ENCODE assay signal across 28 cellular contexts in genomic region chr1:230030122-230030821, GRCh38.
"Had no signal": no experiment of that assay in that cellular context is flagged by ENCODE, and none has a peak within 500 bp of the region (broad histone marks: within the 10 kb centered on the region; RNA-seq: fewer than 3 reads in every experiment).

No MANE protein-coding gene starts in this region.

- DNase-seq: activated B cell treated with CpG ODN at 0.5 μM for 24 hours; activated CD4-positive, alpha-beta T cell treated with anti-CD3 and anti-CD28 coated beads for 1 hour; activated CD4-positive, alpha-beta T cell treated with anti-CD3 and anti-CD28 coated beads, Interleukin-2, amount 10 ng/mL, durations not matched to agents 7 days and 5 days; activated CD8-positive, alpha-beta memory T cell treated with anti-CD3 and anti-CD28 coated beads, Interleukin-2, amount 50 U/mL, for 48 hours; activated CD8-positive, alpha-beta T cell treated with anti-CD3 and anti-CD28 coated beads, Interleukin-2, amount 10 ng/mL, durations not matched to agents 7 days and 5 days; activated gamma-delta T cell; activated naive CD4-positive, alpha-beta T cell treated with anti-CD3 and anti-CD28 coated beads, Interleukin-2, amount 50 U/mL, for 16 hours; activated naive CD8-positive, alpha-beta T cell treated with anti-CD3 and anti-CD28 coated beads, Interleukin-2, amount 10 ng/mL, durations not matched to agents 7 days and 5 days; activated T-cell treated with anti-CD3 and anti-CD28 coated beads, Interleukin-2, amount 50 U/mL, for 1 hour; adrenal gland; aorta; caudate nucleus; KBM-7; NCI-H1048; NCI-H146; NCI-H187 treated with DMSO at 0.1 percent for 48 hours; NCI-H2081 treated with DMSO at 0.1 percent for 48 hours; NCI-H446 treated with DMSO at 0.1 percent for 48 hours; NCI-H524 treated with DMSO at 0.1 percent for 48 hours; RPMI8226; T-cell; T-helper 2 cell; T1000 had no signal

- H3K36me3 Mint-ChIP-seq: T-cell had no signal

- FAIRE-seq: TTC549 had no signal

- H3K4me3 Mint-ChIP-seq: activated B cell treated with CpG ODN at 0.5 μM for 24 hours; activated CD4-positive, alpha-beta T cell treated with anti-CD3 and anti-CD28 coated beads, Interleukin-2, amount 10 ng/mL, durations not matched to agents 7 days and 5 days; activated CD8-positive, alpha-beta T cell treated with anti-CD3 and anti-CD28 coated beads, Interleukin-2, amount 10 ng/mL, durations not matched to agents 7 days and 5 days; activated naive CD8-positive, alpha-beta T cell treated with anti-CD3 and anti-CD28 coated beads, Interleukin-2, amount 10 ng/mL, durations not matched to agents 7 days and 5 days; T-cell had no signal

- H3K9me3 Mint-ChIP-seq: activated naive CD8-positive, alpha-beta T cell treated with anti-CD3 and anti-CD28 coated beads, Interleukin-2, amount 10 ng/mL, durations not matched to agents 7 days and 5 days had no signal

- H3K4me3 ChIP-seq: adrenal gland, breast epithelium, SK-N-MC had no signal

- H3K27ac Mint-ChIP-seq: activated B cell treated with CpG ODN at 0.5 μM for 24 hours; activated CD4-positive, alpha-beta T cell treated with anti-CD3 and anti-CD28 coated beads, Interleukin-2, amount 10 ng/mL, durations not matched to agents 7 days and 5 days; activated CD8-positive, alpha-beta T cell treated with anti-CD3 and anti-CD28 coated beads, Interleukin-2, amount 10 ng/mL, durations not matched to agents 7 days and 5 days; activated naive CD8-positive, alpha-beta T cell treated with anti-CD3 and anti-CD28 coated beads, Interleukin-2, amount 10 ng/mL, durations not matched to agents 7 days and 5 days; T-cell had no signal

- H3K4me1 ChIP-seq: adrenal gland, breast epithelium had no signal

- H3K27me3 Mint-ChIP-seq: activated B cell treated with CpG ODN at 0.5 μM for 24 hours; activated CD4-positive, alpha-beta T cell treated with anti-CD3 and anti-CD28 coated beads, Interleukin-2, amount 10 ng/mL, durations not matched to agents 7 days and 5 days; T-cell had no signal

- H3K27me3 ChIP-seq: adrenal gland, breast epithelium had no signal

- H3K27ac ChIP-seq: adrenal gland, breast epithelium, SK-N-MC had no signal

- H3K36me3 ChIP-seq: adrenal gland, breast epithelium had no signal

- ATAC-seq: activated CD8-positive, alpha-beta T cell treated with anti-CD3 and anti-CD28 coated beads, Interleukin-2, amount 10 ng/mL, durations not matched to agents 7 days and 5 days; Panc1; Right ventricle myocardium inferior had no signal
